11 cellular contexts compared by ENCODE assay signal in the genomic region with DNA sequence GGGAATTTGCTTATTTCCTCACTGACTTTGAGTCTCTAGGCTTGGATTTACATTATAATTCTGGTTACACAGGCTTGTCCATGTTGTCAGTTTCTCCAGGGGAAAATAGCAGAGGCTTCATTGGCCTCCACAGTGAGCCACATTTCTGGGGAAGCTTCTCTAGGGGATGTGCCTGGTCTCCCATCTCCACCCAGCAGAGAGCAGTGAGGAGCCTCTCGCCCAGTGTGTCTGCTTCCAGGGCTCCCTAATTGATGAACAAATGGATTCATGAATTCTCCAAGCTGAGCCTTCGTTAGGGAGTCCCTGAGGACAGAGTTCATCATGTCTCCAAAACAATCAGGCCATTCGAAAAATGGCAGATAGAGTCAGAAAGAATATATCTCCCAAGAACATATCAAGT.
"Had no signal": no experiment of that assay in that cellular context is flagged by ENCODE, and none has a peak within 500 bp of the region (broad histone marks: within the 10 kb centered on the region; RNA-seq: fewer than 3 reads in every experiment).

No MANE protein-coding gene starts in this region.

- H3K4me1 Mint-ChIP-seq: activated B cell treated with CpG ODN at 0.5 μM for 24 hours had no signal

- H3K36me3 Mint-ChIP-seq: activated CD4-positive, alpha-beta memory T cell treated with anti-CD3 and anti-CD28 coated beads for 36 hours; activated naive CD8-positive, alpha-beta T cell had no signal

- DNase-seq: activated B cell treated with CpG ODN at 0.5 μM for 24 hours; activated CD4-positive, alpha-beta memory T cell treated with anti-CD3 and anti-CD28 coated beads for 36 hours; activated CD4-positive, alpha-beta T cell treated with anti-CD3 and anti-CD28 coated beads for 4 hours; activated T-cell treated with anti-CD3 and anti-CD28 coated beads for 4 hours; amniotic stem cell; foreskin keratinocyte; hypothalamus; left ventricle myocardium inferior had no signal

- H3K4me3 Mint-ChIP-seq: activated B cell treated with CpG ODN at 0.5 μM for 24 hours; activated CD4-positive, alpha-beta memory T cell treated with anti-CD3 and anti-CD28 coated beads for 36 hours; activated naive CD8-positive, alpha-beta T cell; stimulated activated naive CD8-positive, alpha-beta T cell treated with anti-CD3 and anti-CD28 coated beads, Interleukin-15, Interleukin-2, amounts not matched to agents 100 ng/mL and 50 ng/mL, for 24 hours had no signal

- H3K27me3 Mint-ChIP-seq: activated B cell treated with CpG ODN at 0.5 μM for 24 hours; activated CD4-positive, alpha-beta memory T cell treated with anti-CD3 and anti-CD28 coated beads for 36 hours; activated naive CD8-positive, alpha-beta T cell; stimulated activated naive CD8-positive, alpha-beta T cell treated with anti-CD3 and anti-CD28 coated beads, Interleukin-15, Interleukin-2, amounts not matched to agents 100 ng/mL and 50 ng/mL, for 24 hours had no signal

- H3K27ac Mint-ChIP-seq: activated B cell treated with CpG ODN at 0.5 μM for 24 hours; activated CD4-positive, alpha-beta memory T cell treated with anti-CD3 and anti-CD28 coated beads for 36 hours; activated naive CD8-positive, alpha-beta T cell; progenitor cell of endocrine pancreas; stimulated activated naive CD8-positive, alpha-beta T cell treated with anti-CD3 and anti-CD28 coated beads, Interleukin-15, Interleukin-2, amounts not matched to agents 100 ng/mL and 50 ng/mL, for 24 hours had no signal

- ATAC-seq: foreskin keratinocyte had no signal

- H3K9me3 Mint-ChIP-seq: activated B cell treated with CpG ODN at 0.5 μM for 24 hours; activated CD4-positive, alpha-beta memory T cell treated with anti-CD3 and anti-CD28 coated beads for 36 hours had no signal
